In the genomic region with DNA sequence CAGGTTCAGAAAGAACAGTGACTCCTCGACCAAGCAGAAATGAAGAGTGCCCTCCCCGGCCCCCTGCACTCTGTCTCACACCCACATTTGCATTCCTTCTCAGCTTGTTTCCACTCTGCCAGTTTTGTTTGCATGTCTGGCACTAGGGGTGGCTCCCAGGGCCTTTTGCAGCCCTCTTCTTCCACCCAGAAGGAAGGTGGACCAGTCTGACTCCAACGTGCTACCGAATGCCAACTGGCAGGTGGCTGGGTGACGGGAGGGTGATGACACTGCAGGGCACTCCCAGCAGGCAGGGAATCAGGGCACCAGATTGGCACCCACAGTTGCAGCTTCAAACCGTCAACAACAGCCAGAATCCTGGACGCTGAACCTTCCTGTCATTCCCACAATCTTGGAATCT, we compare ENCODE assay signal across 15 cellular contexts.
"Had no signal": no experiment of that assay in that cellular context is flagged by ENCODE, and none has a peak within 500 bp of the region (broad histone marks: within the 10 kb centered on the region; RNA-seq: fewer than 3 reads in every experiment).

No MANE protein-coding gene starts in this region.

- H3K36me3 Mint-ChIP-seq: activated naive CD8-positive, alpha-beta T cell; neural progenitor cell had no signal

- H3K27ac ChIP-seq: coronary artery, left lung, neural progenitor cell, parathyroid adenoma, tibial nerve, vagina had no signal

- ATAC-seq: activated T-cell treated with anti-CD3 and anti-CD28 coated beads, Interleukin-2, amount 50 U/mL, for 4 hours; left lung had no signal

- H3K27ac Mint-ChIP-seq: activated naive CD8-positive, alpha-beta T cell; neural progenitor cell had no signal

- H3K27me3 ChIP-seq: left lung, neural progenitor cell, tibial nerve, vagina had no signal

- H3K4me1 ChIP-seq: left lung, neural progenitor cell, parathyroid adenoma, tibial nerve, vagina had no signal

- H3K36me3 ChIP-seq: left lung, neural progenitor cell, tibial nerve, vagina had no signal

- H3K4me3 Mint-ChIP-seq: activated naive CD8-positive, alpha-beta T cell; activated T-cell treated with anti-CD3 and anti-CD28 coated beads, Interleukin-2, amount 50 U/mL, for 4 hours; neural progenitor cell had no signal

- H3K4me1 Mint-ChIP-seq: neural progenitor cell had no signal

- H3K4me3 ChIP-seq: coronary artery, left lung, neural progenitor cell, tibial nerve, vagina had no signal

- DNase-seq: activated CD4-positive, alpha-beta T cell treated with anti-CD3 and anti-CD28 coated beads, Interleukin-2, amount 50 U/mL, for 48 hours; activated CD4-positive, CD25-positive, alpha-beta regulatory T cell treated with anti-CD3 and anti-CD28 coated beads, Interleukin-2, amount 50 U/mL, for 72 hours; activated effector memory CD4-positive, alpha-beta T cell treated with anti-CD3 and anti-CD28 coated beads, Interleukin-2, amount 50 U/mL, for 16 hours; activated T-cell treated with anti-CD3 and anti-CD28 coated beads, Interleukin-2, amount 50 U/mL, for 4 hours; aorta; effector CD4-positive, alpha-beta T cell; islet precursor cell; small intestine had no signal

- H3K9ac ChIP-seq: neural progenitor cell, parathyroid adenoma had no signal

- H3K27me3 Mint-ChIP-seq: activated naive CD8-positive, alpha-beta T cell had no signal

- H3K9me3 ChIP-seq: left lung, tibial nerve, vagina had no signal

- H3K9me3 Mint-ChIP-seq: neural progenitor cell had no signal
